Comparison of ENCODE assay signal across 17 cellular contexts in genomic region chr13:91369432-91369831, GRCh38. TPM values are rescaled to one million over a fixed set of nuclear protein-coding genes. Genes with fewer than 3 reads are reported as not detected.
DNase-seq lines count a peak whose midpoint lies in the region; ATAC-seq, FAIRE-seq and TF ChIP-seq lines count a peak whose summit lies in the region.
"Had no signal": no experiment of that assay in that cellular context is flagged by ENCODE, and none has a peak within 500 bp of the region (broad histone marks: within the 10 kb centered on the region; RNA-seq: fewer than 3 reads in every experiment).

No MANE protein-coding gene starts in this region.

- intact Hi-C loops in left colon (cut with DNase I, micrococcal nuclease) = no loop called here

- ATAC-seq in GM19351 (IDR thresholded peaks at IDR 0.05; ENCODE audit: unreplicated experiment) = peak; percentile 38
- ATAC-seq in GM21381 (IDR thresholded peaks at IDR 0.05; ENCODE audit: unreplicated experiment) = no peak
- no peak for ATAC-seq in left colon
- no peak for ATAC-seq in GM21737 (IDR thresholded peaks at IDR 0.05; ENCODE audit: unreplicated experiment)
- ATAC-seq: naive thymus-derived CD8-positive, alpha-beta T cell had no signal

- TF ChIP-seq CTCF in AG10803 (conservative IDR thresholded peaks at IDR 0.05; ENCODE audit: low read length) = no peak

- no peak for FAIRE-seq in RCC 7860 (lab: Jason Lieb, UNC)
- FAIRE-seq: endometrium, H1 had no signal

- peak; percentile 15 for DNase-seq in AG10803 (ENCODE audit: low read depth)
- peak; percentile 14 for DNase-seq in RCC 7860 (ENCODE audit: low spot score)
- peak; percentile 64 for DNase-seq in fibroblast of peridontal ligament (ENCODE audit: extremely low read depth)
- no peak for DNase-seq in NCI-H69 (lab: John Stamatoyannopoulos, UW)
- no peak for DNase-seq in left colon
- DNase-seq: amygdala; CD8-positive, alpha-beta memory T cell; immature natural killer cell; naive thymus-derived CD8-positive, alpha-beta T cell; NCI-H1436 treated with DMSO at 0.1 percent for 48 hours; PC-9; testis had no signal

- H3K4me3 ChIP-seq in AG10803 (ENCODE audit: low read length) = no peak overlapping the region
- H3K4me3 ChIP-seq: PC-9, testis had no signal

RNA-seq across cellular contexts. Expression of gene MIR17HG, which starts 21.9 kb away (rescaled TPM):
- total RNA-seq in left colon = 1 to 10 TPM; 1.4 to 3.3 TPM

RNA-seq across cellular contexts. Expression of gene GPC5, which starts 29.0 kb away (rescaled TPM):
- total RNA-seq in left colon = under 1 TPM; 0.22 to 0.24 TPM
- total RNA-seq: naive thymus-derived CD8-positive, alpha-beta T cell; PC-9 had no signal

Comparison
In these comparisons a context has a peak if more than half of its experiments do, and no peak if none do; other contexts are left out.
1. DNase-seq: peak in AG10803 (single experiment), RCC 7860 (single experiment) and fibroblast of peridontal ligament (single experiment); none in NCI-H69 (single experiment) and left colon (0 of 2).